In genomic region chr10:132996603-132997343, GRCh38 we compare ENCODE assay signal across 2 cellular contexts.
A peak's percentile ranks its signal among the peaks of the same experiment; 100 is the strongest.
TF ChIP-seq lines count a peak whose summit lies in the region.

No MANE protein-coding gene starts in this region.

TF ChIP-seq in SK-N-SH, 30 proteins besides CTCF, POLR2A, EP300 and RAD21:
- TF ChIP-seq PBX3 (IDR thresholded peaks at IDR 0.05) (no peak), GATA2 (CRISPR knock-in tag; IDR thresholded peaks at IDR 0.05) (peak; percentile 33)

TF ChIP-seq in SK-N-SH treated with all-trans-retinoic acid at 6 μM for 48 hours, 23 proteins besides CTCF, POLR2A, EP300 and RAD21 (continued from another document):
- TF ChIP-seq, protein P1, sequence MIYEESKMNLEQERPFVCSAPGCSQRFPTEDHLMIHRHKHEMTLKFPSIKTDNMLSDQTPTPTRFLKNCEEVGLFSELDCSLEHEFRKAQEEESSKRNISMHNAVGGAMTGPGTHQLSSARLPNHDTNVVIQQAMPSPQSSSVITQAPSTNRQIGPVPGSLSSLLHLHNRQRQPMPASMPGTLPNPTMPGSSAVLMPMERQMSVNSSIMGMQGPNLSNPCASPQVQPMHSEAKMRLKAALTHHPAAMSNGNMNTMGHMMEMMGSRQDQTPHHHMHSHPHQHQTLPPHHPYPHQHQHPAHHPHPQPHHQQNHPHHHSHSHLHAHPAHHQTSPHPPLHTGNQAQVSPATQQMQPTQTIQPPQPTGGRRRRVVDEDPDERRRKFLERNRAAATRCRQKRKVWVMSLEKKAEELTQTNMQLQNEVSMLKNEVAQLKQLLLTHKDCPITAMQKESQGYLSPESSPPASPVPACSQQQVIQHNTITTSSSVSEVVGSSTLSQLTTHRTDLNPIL (CRISPR knock-in tag; IDR thresholded peaks at IDR 0.05; ENCODE audit: low read depth), result no peak
- no peak for TF ChIP-seq CSRNP3 (CRISPR knock-in tag; IDR thresholded peaks at IDR 0.05)
- no peak for TF ChIP-seq ZC3H10 (CRISPR knock-in tag; IDR thresholded peaks at IDR 0.05)
- no peak for TF ChIP-seq ISL1 (CRISPR knock-in tag; IDR thresholded peaks at IDR 0.05)
- no peak for TF ChIP-seq RARB (CRISPR knock-in tag; IDR thresholded peaks at IDR 0.05)
- TF ChIP-seq ZNF8 (CRISPR knock-in tag; IDR thresholded peaks at IDR 0.05), result no peak
- no peak for TF ChIP-seq OSR1 (CRISPR knock-in tag; IDR thresholded peaks at IDR 0.05)
- TF ChIP-seq GLIS3 (CRISPR knock-in tag; IDR thresholded peaks at IDR 0.05), result no peak
- TF ChIP-seq ZNF70 (CRISPR knock-in tag; IDR thresholded peaks at IDR 0.05), result no peak
- no peak for TF ChIP-seq ARNTL (CRISPR knock-in tag; IDR thresholded peaks at IDR 0.05; ENCODE audit: borderline replicate concordance, low read depth)
- no peak for TF ChIP-seq BACH2 (CRISPR knock-in tag; IDR thresholded peaks at IDR 0.05; ENCODE audit: borderline replicate concordance)
- no peak for TF ChIP-seq ZFP3 (CRISPR knock-in tag; IDR thresholded peaks at IDR 0.05)
